Comparison of ENCODE assay signal across 8 cellular contexts in the genomic region with DNA sequence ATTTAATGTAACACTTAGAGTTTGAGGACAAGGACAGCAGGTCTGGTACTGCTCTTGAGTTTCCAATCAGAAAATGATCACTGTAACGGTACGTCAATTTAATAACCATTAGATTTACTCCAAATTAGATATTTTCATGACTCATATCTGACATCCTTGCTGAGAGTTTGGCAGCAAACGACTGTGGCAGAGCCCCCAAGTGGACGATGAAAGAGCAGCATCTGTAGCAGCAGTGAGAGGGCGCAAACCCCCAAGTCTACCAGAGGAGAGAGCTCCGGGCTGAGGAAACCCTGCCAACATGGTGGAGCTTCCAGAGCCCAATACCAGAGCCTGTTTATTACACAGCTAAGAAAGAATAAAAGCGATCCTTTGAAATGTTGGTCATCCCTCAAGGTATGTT.
A peak's percentile ranks its signal among the peaks of the same experiment; 100 is the strongest.
DNase-seq lines count a peak whose midpoint lies in the region; ATAC-seq, FAIRE-seq and TF ChIP-seq lines count a peak whose summit lies in the region.

No MANE protein-coding gene starts in this region.

- intact Hi-C loops in K562 (cut with micrococcal nuclease): loop anchor here (10.0 kb wide), 1 partner anchor 53 kb away; no protein-coding TSS in a partner anchor
- intact Hi-C loops in kidney (cut with DNase I): no loop called here

- POLR2A ChIA-PET in K562 (lab: Yijun Ruan, JAX): no interaction called here

- H2AFZ ChIP-seq in K562 (ENCODE audit: low read depth, low read length): no peak overlapping the region

- no peaks in the 10 kb centered on the region for H4K20me1 ChIP-seq in K562 (replicated peaks; ENCODE audit: control insufficient read depth, insufficient read depth, low read length)

- no peak overlapping the region for H3K27ac ChIP-seq in K562 (ENCODE audit: extremely low read depth, low read depth, low read length)
- H3K27ac ChIP-seq in kidney (ENCODE audit: low read depth in 2 of 2, low read length in 2 of 2): no peak overlapping the region
- H3K27ac ChIP-seq in substantia nigra (ENCODE audit: low read depth, low read length, poor library complexity, severe bottlenecking): no peak overlapping the region

- in situ Hi-C loops in K562 (cut with MboI): no loop called here

- peak; percentile 80 to 97 (median 86) for TF ChIP-seq CTCF in K562 (IDR thresholded peaks at IDR 0.05 in 2 of 3, conservative IDR thresholded peaks at IDR 0.05 in 1 of 3; ENCODE audit: insufficient read depth in 2 of 3, low read depth in 1 of 3, low read length in 3 of 3)
- TF ChIP-seq CTCF in kidney (IDR thresholded peaks at IDR 0.05; ENCODE audit: borderline replicate concordance, extremely low read depth, insufficient read depth): peak; percentile 50

- no peak overlapping the region for H3K4me3 ChIP-seq in K562
- H3K4me3 ChIP-seq in kidney (ENCODE audit: low read length in 2 of 2): no peak overlapping the region

- BruUV-seq in K562 (replicated peaks; lab: Mats Ljungman, UMichigan): no TSS peak

- FAIRE-seq in K562 (lab: Jason Lieb, UNC) (peak; percentile 83), kidney (lab: Jason Lieb, UNC) (no peak)

- no peaks in the 10 kb centered on the region for H3K36me3 ChIP-seq in K562 (ENCODE audit: control insufficient read depth, insufficient read depth, low read length)
- no peaks in the 10 kb centered on the region for H3K36me3 ChIP-seq in kidney (ENCODE audit: control insufficient read depth in 1 of 2, insufficient read depth in 2 of 2, low read length in 2 of 2)

- no peaks in the 10 kb centered on the region for H3K4me1 ChIP-seq in K562 (replicated peaks in 1 of 2; ENCODE audit: control insufficient read depth in 2 of 2, insufficient read depth in 2 of 2, low read length in 2 of 2)
- H3K4me1 ChIP-seq in kidney (ENCODE audit: control insufficient read depth in 1 of 2, insufficient read depth in 1 of 2, low read depth in 1 of 2, low read length in 2 of 2): no peaks in the 10 kb centered on the region

- H3K9ac ChIP-seq in K562 (ENCODE audit: insufficient read depth in 1 of 2, low read depth in 2 of 2, low read length in 2 of 2): no peak overlapping the region
- H3K9ac ChIP-seq in kidney (ENCODE audit: low read length in 2 of 2): no peak overlapping the region

- H3K79me2 ChIP-seq in K562 (ENCODE audit: control insufficient read depth, insufficient read depth, low read length): no peaks in the 10 kb centered on the region

- CTCF ChIA-PET in K562 (lab: Yijun Ruan, JAX; ENCODE audit: low intra/inter-chr PET ratio): interaction anchor here (0.7 kb wide), 1 partner anchor 181 kb away, joined by 3 read pairs; no protein-coding TSS in a partner anchor

- ATAC-seq in GM19397 (IDR thresholded peaks at IDR 0.05; ENCODE audit: unreplicated experiment): peak; percentile 95
- ATAC-seq in HG03175 (IDR thresholded peaks at IDR 0.05; ENCODE audit: unreplicated experiment): peak; percentile 100
- peak; percentile 99 for ATAC-seq in K562

- no peak for TF ChIP-seq EP300 in K562 (IDR thresholded peaks at IDR 0.05; ENCODE audit: low read length)

- H3K4me2 ChIP-seq in K562 (ENCODE audit: insufficient read depth, low read length): no peak overlapping the region

- WGBS in K562 (ENCODE audit: insufficient coverage, low coverage, missing lambda C conversion rate): 0% methylated on average over 7 of the region's 7 CpGs

- peak; percentile 35 to 59; a peak in 3 of 4 replicates for TF ChIP-seq RAD21 in K562 (CRISPR knock-in tag; conservative IDR thresholded peaks at IDR 0.05 in 1 of 2, IDR thresholded peaks at IDR 0.05 in 1 of 2)

- no peaks in the 10 kb centered on the region; a peak in 1 of 5 replicates for H3K27me3 ChIP-seq in K562 (ENCODE audit: control insufficient read depth in 2 of 2, insufficient read depth in 2 of 2, low read length in 2 of 2)

- DNase-seq in ELR (ENCODE audit: low read depth): peak; percentile 78
- DNase-seq in NCI-H82 (lab: John Stamatoyannopoulos, UW): peak; percentile 81
- DNase-seq in K562 (ENCODE audit: extremely low read depth in 1 of 4, low spot score in 3 of 4): peak; percentile 35 to 67 (median 48)
- DNase-seq in kidney: peak; percentile 72
- DNase-seq in substantia nigra (lab: John Stamatoyannopoulos, UW): peak in 38 of 49 donors; percentile 7 to 80 (median 42)
- DNase-seq in DMS79 (lab: John Stamatoyannopoulos, UW): no peak

- TF ChIP-seq POLR2A in K562 (conservative IDR thresholded peaks at IDR 0.05): no peak

- H3K9me3 ChIP-seq in K562 (replicated peaks; ENCODE audit: control insufficient read depth, insufficient read depth, low read depth, low read length) (no peaks in the 10 kb centered on the region), kidney (ENCODE audit: control insufficient read depth in 1 of 2, low read length in 2 of 2) (no peaks in the 10 kb centered on the region)

- no peaks in the 10 kb centered on the region for H3K9me1 ChIP-seq in K562 (ENCODE audit: control insufficient read depth, insufficient read depth, low read length)

TF ChIP-seq in K562, 482 proteins besides CTCF, POLR2A, EP300 and RAD21:
- TF ChIP-seq TEAD2 (tag; IDR thresholded peaks at IDR 0.05) (no peak), FOSL1 (tag; conservative IDR thresholded peaks at IDR 0.05) (peak; percentile 37), SRSF3 (IDR thresholded peaks at IDR 0.05; ENCODE audit: insufficient read depth, low read length) (no peak), JUND (IDR thresholded peaks at IDR 0.05; ENCODE audit: borderline replicate concordance, low read depth, low read length) (peak; percentile 43; the same call in 1 of the 2 replicates), JUND (tag; IDR thresholded peaks at IDR 0.05; ENCODE audit: borderline replicate concordance, low read depth, low read length) (no peak; the same call in 2 of the 3 replicates), ZNF282 (CRISPR knock-in tag; IDR thresholded peaks at IDR 0.05) (no peak), KLF16 (IDR thresholded peaks at IDR 0.05) (peak; percentile 5; the same call in 1 of the 2 replicates), SMC3 (conservative IDR thresholded peaks at IDR 0.05; ENCODE audit: insufficient read depth, low read depth, low read length) (peak; percentile 63)
- TF ChIP-seq, protein P1, sequence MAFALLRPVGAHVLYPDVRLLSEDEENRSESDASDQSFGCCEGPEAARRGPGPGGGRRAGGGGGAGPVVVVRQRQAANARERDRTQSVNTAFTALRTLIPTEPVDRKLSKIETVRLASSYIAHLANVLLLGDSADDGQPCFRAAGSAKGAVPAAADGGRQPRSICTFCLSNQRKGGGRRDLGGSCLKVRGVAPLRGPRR (CRISPR knock-in tag; IDR thresholded peaks at IDR 0.05): no peak
- TF ChIP-seq, protein P2, sequence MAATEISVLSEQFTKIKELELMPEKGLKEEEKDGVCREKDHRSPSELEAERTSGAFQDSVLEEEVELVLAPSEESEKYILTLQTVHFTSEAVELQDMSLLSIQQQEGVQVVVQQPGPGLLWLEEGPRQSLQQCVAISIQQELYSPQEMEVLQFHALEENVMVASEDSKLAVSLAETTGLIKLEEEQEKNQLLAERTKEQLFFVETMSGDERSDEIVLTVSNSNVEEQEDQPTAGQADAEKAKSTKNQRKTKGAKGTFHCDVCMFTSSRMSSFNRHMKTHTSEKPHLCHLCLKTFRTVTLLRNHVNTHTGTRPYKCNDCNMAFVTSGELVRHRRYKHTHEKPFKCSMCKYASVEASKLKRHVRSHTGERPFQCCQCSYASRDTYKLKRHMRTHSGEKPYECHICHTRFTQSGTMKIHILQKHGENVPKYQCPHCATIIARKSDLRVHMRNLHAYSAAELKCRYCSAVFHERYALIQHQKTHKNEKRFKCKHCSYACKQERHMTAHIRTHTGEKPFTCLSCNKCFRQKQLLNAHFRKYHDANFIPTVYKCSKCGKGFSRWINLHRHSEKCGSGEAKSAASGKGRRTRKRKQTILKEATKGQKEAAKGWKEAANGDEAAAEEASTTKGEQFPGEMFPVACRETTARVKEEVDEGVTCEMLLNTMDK (IDR thresholded peaks at IDR 0.05; ENCODE audit: borderline replicate concordance, insufficient read depth, low read depth, low read length, poor library complexity, severe bottlenecking): peak; percentile 8
TF ChIP-seq in K562: peak in this region for 5.
